ENCODE assay signal across 2 cellular contexts in the genomic region with DNA sequence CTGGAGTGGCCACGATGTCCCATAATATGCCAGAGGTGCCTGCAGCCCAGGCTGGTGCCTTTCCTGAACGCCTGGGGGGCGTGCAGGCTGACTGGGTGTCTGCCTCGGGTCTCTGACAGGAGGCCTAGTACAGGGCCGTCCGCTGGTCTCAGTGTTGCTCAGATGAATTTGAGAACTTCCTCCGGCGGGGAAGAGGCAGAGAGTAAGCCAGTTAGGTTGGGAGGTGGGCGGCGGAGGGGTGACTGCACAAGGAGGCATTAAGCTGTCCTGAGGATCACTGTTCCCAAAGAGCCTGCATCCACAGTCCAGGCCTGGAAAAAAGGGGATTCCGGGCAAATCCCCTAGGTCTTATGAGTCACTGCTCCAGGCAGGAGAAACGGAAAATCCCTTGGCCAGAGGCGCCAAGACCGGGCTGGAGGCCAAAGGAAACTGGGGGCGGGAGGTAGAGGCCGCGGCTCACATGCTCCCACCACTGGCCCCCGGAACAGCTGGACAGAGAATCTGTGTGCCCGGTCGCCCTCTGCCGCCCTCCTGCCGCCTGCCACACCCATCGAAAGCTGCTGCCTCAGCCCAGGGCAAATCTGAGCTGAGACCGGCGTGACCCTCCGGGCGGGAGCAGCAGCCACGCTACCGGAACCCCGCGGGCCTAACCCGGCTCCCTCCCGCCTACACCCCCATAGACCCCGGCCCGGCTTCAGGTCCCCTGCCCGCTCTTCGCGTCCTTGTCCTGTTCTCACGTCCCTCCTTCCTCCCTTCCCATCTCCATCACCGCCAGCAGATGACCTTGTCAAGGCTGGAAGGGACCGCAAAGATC.
TF ChIP-seq lines count a peak whose summit lies in the region.

No MANE protein-coding gene starts in this region.

TF ChIP-seq in GM23338, 12 proteins besides CTCF, POLR2A, EP300 and RAD21 (continued from another document):
- TF ChIP-seq, protein P1, sequence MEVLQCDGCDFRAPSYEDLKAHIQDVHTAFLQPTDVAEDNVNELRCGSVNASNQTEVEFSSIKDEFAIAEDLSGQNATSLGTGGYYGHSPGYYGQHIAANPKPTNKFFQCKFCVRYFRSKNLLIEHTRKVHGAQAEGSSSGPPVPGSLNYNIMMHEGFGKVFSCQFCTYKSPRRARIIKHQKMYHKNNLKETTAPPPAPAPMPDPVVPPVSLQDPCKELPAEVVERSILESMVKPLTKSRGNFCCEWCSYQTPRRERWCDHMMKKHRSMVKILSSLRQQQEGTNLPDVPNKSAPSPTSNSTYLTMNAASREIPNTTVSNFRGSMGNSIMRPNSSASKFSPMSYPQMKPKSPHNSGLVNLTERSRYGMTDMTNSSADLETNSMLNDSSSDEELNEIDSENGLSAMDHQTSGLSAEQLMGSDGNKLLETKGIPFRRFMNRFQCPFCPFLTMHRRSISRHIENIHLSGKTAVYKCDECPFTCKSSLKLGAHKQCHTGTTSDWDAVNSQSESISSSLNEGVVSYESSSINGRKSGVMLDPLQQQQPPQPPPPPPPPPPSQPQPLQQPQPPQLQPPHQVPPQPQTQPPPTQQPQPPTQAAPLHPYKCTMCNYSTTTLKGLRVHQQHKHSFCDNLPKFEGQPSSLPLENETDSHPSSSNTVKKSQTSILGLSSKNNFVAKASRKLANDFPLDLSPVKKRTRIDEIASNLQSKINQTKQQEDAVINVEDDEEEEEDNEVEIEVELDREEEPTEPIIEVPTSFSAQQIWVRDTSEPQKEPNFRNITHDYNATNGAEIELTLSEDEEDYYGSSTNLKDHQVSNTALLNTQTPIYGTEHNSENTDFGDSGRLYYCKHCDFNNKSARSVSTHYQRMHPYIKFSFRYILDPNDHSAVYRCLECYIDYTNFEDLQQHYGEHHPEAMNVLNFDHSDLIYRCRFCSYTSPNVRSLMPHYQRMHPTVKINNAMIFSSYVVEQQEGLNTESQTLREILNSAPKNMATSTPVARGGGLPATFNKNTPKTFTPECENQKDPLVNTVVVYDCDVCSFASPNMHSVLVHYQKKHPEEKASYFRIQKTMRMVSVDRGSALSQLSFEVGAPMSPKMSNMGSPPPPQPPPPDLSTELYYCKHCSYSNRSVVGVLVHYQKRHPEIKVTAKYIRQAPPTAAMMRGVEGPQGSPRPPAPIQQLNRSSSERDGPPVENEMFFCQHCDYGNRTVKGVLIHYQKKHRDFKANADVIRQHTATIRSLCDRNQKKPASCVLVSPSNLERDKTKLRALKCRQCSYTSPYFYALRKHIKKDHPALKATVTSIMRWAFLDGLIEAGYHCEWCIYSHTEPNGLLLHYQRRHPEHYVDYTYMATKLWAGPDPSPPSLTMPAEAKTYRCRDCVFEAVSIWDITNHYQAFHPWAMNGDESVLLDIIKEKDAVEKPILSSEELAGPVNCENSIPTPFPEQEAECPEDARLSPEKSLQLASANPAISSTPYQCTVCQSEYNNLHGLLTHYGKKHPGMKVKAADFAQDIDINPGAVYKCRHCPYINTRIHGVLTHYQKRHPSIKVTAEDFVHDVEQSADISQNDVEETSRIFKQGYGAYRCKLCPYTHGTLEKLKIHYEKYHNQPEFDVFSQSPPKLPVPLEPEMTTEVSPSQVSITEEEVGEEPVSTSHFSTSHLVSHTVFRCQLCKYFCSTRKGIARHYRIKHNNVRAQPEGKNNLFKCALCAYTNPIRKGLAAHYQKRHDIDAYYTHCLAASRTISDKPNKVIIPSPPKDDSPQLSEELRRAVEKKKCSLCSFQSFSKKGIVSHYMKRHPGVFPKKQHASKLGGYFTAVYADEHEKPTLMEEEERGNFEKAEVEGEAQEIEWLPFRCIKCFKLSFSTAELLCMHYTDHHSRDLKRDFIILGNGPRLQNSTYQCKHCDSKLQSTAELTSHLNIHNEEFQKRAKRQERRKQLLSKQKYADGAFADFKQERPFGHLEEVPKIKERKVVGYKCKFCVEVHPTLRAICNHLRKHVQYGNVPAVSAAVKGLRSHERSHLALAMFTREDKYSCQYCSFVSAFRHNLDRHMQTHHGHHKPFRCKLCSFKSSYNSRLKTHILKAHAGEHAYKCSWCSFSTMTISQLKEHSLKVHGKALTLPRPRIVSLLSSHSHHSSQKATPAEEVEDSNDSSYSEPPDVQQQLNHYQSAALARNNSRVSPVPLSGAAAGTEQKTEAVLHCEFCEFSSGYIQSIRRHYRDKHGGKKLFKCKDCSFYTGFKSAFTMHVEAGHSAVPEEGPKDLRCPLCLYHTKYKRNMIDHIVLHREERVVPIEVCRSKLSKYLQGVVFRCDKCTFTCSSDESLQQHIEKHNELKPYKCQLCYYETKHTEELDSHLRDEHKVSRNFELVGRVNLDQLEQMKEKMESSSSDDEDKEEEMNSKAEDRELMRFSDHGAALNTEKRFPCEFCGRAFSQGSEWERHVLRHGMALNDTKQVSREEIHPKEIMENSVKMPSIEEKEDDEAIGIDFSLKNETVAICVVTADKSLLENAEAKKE (CRISPR knock-in tag; IDR thresholded peaks at IDR 0.05), result no peak
- TF ChIP-seq ZNF331 (CRISPR knock-in tag; IDR thresholded peaks at IDR 0.05; ENCODE audit: low read depth) (no peak), CREB1 (CRISPR knock-in tag; IDR thresholded peaks at IDR 0.05; ENCODE audit: low read depth) (no peak), JUNB (IDR thresholded peaks at IDR 0.05; ENCODE audit: unreplicated experiment) (no peak), POLR2AphosphoS5 (IDR thresholded peaks at IDR 0.05; ENCODE audit: low read depth) (no peak), ZNF114 (CRISPR knock-in tag; IDR thresholded peaks at IDR 0.05) (no peak), EZH2 (IDR thresholded peaks at IDR 0.05; ENCODE audit: low read depth, unreplicated experiment) (no peak), NANOG (IDR thresholded peaks at IDR 0.05; ENCODE audit: borderline replicate concordance) (no peak)
- TF ChIP-seq, protein P2, sequence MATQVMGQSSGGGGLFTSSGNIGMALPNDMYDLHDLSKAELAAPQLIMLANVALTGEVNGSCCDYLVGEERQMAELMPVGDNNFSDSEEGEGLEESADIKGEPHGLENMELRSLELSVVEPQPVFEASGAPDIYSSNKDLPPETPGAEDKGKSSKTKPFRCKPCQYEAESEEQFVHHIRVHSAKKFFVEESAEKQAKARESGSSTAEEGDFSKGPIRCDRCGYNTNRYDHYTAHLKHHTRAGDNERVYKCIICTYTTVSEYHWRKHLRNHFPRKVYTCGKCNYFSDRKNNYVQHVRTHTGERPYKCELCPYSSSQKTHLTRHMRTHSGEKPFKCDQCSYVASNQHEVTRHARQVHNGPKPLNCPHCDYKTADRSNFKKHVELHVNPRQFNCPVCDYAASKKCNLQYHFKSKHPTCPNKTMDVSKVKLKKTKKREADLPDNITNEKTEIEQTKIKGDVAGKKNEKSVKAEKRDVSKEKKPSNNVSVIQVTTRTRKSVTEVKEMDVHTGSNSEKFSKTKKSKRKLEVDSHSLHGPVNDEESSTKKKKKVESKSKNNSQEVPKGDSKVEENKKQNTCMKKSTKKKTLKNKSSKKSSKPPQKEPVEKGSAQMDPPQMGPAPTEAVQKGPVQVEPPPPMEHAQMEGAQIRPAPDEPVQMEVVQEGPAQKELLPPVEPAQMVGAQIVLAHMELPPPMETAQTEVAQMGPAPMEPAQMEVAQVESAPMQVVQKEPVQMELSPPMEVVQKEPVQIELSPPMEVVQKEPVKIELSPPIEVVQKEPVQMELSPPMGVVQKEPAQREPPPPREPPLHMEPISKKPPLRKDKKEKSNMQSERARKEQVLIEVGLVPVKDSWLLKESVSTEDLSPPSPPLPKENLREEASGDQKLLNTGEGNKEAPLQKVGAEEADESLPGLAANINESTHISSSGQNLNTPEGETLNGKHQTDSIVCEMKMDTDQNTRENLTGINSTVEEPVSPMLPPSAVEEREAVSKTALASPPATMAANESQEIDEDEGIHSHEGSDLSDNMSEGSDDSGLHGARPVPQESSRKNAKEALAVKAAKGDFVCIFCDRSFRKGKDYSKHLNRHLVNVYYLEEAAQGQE (IDR thresholded peaks at IDR 0.05; ENCODE audit: unreplicated experiment), result no peak

TF ChIP-seq in SK-N-SH treated with all-trans-retinoic acid at 6 μM for 48 hours, 23 proteins besides CTCF, POLR2A, EP300 and RAD21 (continued from another document):
- TF ChIP-seq, protein P3, sequence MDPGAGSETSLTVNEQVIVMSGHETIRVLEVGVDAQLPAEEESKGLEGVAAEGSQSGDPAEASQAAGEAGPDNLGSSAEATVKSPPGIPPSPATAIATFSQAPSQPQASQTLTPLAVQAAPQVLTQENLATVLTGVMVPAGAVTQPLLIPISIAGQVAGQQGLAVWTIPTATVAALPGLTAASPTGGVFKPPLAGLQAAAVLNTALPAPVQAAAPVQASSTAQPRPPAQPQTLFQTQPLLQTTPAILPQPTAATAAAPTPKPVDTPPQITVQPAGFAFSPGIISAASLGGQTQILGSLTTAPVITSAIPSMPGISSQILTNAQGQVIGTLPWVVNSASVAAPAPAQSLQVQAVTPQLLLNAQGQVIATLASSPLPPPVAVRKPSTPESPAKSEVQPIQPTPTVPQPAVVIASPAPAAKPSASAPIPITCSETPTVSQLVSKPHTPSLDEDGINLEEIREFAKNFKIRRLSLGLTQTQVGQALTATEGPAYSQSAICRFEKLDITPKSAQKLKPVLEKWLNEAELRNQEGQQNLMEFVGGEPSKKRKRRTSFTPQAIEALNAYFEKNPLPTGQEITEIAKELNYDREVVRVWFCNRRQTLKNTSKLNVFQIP (CRISPR knock-in tag; IDR thresholded peaks at IDR 0.05; ENCODE audit: borderline replicate concordance, low read depth), result no peak
- TF ChIP-seq PPARA (CRISPR knock-in tag; IDR thresholded peaks at IDR 0.05; ENCODE audit: borderline replicate concordance) (no peak), OSR1 (CRISPR knock-in tag; IDR thresholded peaks at IDR 0.05) (no peak), ZC3H10 (CRISPR knock-in tag; IDR thresholded peaks at IDR 0.05) (no peak), ARNTL (CRISPR knock-in tag; IDR thresholded peaks at IDR 0.05; ENCODE audit: borderline replicate concordance, low read depth) (no peak)
